In the genomic region with DNA sequence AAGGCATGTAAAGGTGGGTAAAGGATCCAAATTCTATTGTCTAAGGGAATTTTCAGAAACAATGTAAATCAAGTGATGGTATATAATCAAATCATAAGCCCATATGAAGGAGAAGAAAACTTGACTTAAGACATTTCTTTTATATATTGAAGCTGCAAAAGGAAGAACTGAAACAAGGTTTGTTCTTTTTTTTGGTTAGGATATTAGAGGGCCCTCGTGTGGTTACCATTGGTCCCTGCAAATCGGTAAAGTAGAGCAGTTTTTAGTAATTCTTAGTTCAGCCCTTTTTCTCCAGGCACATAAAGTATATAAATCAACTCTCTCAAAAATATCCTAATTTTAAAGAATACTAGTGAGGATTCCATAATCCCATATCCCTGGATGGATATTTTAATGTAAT, we compare ENCODE assay signal across 8 cellular contexts.
DNase-seq lines count a peak whose midpoint lies in the region; ATAC-seq, FAIRE-seq and TF ChIP-seq lines count a peak whose summit lies in the region.

No MANE protein-coding gene starts in this region.

- no peak overlapping the region for H2BK20ac ChIP-seq in IMR-90 (ENCODE audit: low read depth, low read length)

- POLR2A ChIA-PET in IMR-90 (lab: Charles Lee; ENCODE audit: unreplicated experiment), result no interaction called here

- intact Hi-C loops in IMR-90 (cut with micrococcal nuclease) (loop anchor here (1.0 to 10.0 kb wide), 3 partner anchors 58 to 199 kb away; no protein-coding TSS in a partner anchor), kidney (cut with DNase I) (no loop called here)
- intact Hi-C loops in activated naive CD4-positive, alpha-beta T cell treated with anti-CD3 and anti-CD28 coated beads for 36 hours (cut with micrococcal nuclease), result loop anchor here (1.0 kb wide), 6 partner anchors 8 to 199 kb away; no protein-coding TSS in a partner anchor

- no peak overlapping the region for H4K8ac ChIP-seq in IMR-90 (ENCODE audit: low read depth in 2 of 2, low read length in 2 of 2)

- H3K9me3 ChIP-seq in IMR-90 (ENCODE audit: control insufficient read depth, insufficient read depth, low read length), result no peaks in the 10 kb centered on the region
- no peaks in the 10 kb centered on the region for H3K9me3 ChIP-seq in kidney (ENCODE audit: control insufficient read depth in 1 of 2, low read length in 2 of 2)
- no peaks in the 10 kb centered on the region for H3K9me3 ChIP-seq in right atrium auricular region

- peak; percentile 68 for TF ChIP-seq RAD21 in IMR-90 (IDR thresholded peaks at IDR 0.05; ENCODE audit: low read length)

- peaks cover 2 to 6% of the 10 kb centered on the region in 2 experiments; a peak in 2 of 4 replicates for H3K79me1 ChIP-seq in IMR-90 (ENCODE audit: low read depth in 1 of 2, low read length in 2 of 2)

- H2BK15ac ChIP-seq in IMR-90 (ENCODE audit: low read depth, low read length), result no peak overlapping the region

- no TSS peak for BruUV-seq in IMR-90 (replicated peaks; lab: Mats Ljungman, UMichigan)

- no peak overlapping the region for H2AK5ac ChIP-seq in IMR-90 (ENCODE audit: low read depth, low read length)

- H3K4me2 ChIP-seq in IMR-90 (ENCODE audit: low read depth, low read length), result no peak overlapping the region

- no peak overlapping the region for H3K23ac ChIP-seq in IMR-90 (ENCODE audit: low read depth, low read length)

- no peak overlapping the region for H2AK9ac ChIP-seq in IMR-90 (replicated peaks; ENCODE audit: low read depth, low read length, poor library complexity)

- dilution Hi-C loops in IMR-90 (cut with HindIII; ENCODE audit: low sequenced_read_pairs, unreplicated experiment), result no loop called here

- H2AFZ ChIP-seq in IMR-90 (replicated peaks; ENCODE audit: low read length, poor library complexity), result no peak overlapping the region

- TF ChIP-seq POLR2A in IMR-90 (IDR thresholded peaks at IDR 0.05; ENCODE audit: low read depth, low read length), result no peak

- DNase-seq in GM10266 (ENCODE audit: extremely low spot score) (peak; percentile 34), IMR-90 (peak; percentile 64), kidney (no peak), NCI-H187 (lab: John Stamatoyannopoulos, UW) (no peak), right atrium auricular region (ENCODE audit: low spot score) (no peak)
- DNase-seq in activated naive CD4-positive, alpha-beta T cell treated with anti-CD3 and anti-CD28 coated beads for 36 hours, result peak; percentile 57

- WGBS in IMR-90 (ENCODE audit: extremely low coverage in 2 of 2, insufficient read length in 1 of 2), 2 experiments, result no CpG with 5 or more reads among the region's 2 CpGs

- H3K9me3 Mint-ChIP-seq in activated naive CD4-positive, alpha-beta T cell treated with anti-CD3 and anti-CD28 coated beads for 36 hours, result peaks cover 3% of the 10 kb centered on the region

- peaks cover 59% of the 10 kb centered on the region for H3K4me1 Mint-ChIP-seq in activated naive CD4-positive, alpha-beta T cell treated with anti-CD3 and anti-CD28 coated beads for 36 hours (ENCODE audit: low read depth)

- CTCF ChIA-PET in IMR-90 (lab: Yijun Ruan, JAX), result interaction anchor here (0.9 to 1.5 kb wide), 5 partner anchors 20 to 113 kb away, joined by 3 to 4 read pairs (median 4); no protein-coding TSS in a partner anchor
- CTCF ChIA-PET in activated naive CD4-positive, alpha-beta T cell treated with anti-CD3 and anti-CD28 coated beads for 36 hours (lab: Charles Lee), result interaction anchor here (0.8 to 5.1 kb wide), 32 partner anchors 9 to 199 kb away, joined by 3 to 45 read pairs (median 6); no protein-coding TSS in a partner anchor

- H3K27ac ChIP-seq in IMR-90 (ENCODE audit: insufficient read depth, low read length) (no peak overlapping the region), kidney (ENCODE audit: low read depth in 2 of 2, low read length in 2 of 2) (no peak overlapping the region), right atrium auricular region (no peak overlapping the region)

- H3K27me3 ChIP-seq in IMR-90 (ENCODE audit: control insufficient read depth, insufficient read depth, low read length), result no peaks in the 10 kb centered on the region
- no peaks in the 10 kb centered on the region for H3K27me3 ChIP-seq in right atrium auricular region

- H3K27me3 Mint-ChIP-seq in activated naive CD4-positive, alpha-beta T cell treated with anti-CD3 and anti-CD28 coated beads for 36 hours (ENCODE audit: low read depth), result no peaks in the 10 kb centered on the region

- no peak overlapping the region for H4K5ac ChIP-seq in IMR-90 (ENCODE audit: low read depth, low read length)

- peaks cover 1% of the 10 kb centered on the region for H3K36me3 Mint-ChIP-seq in activated naive CD4-positive, alpha-beta T cell treated with anti-CD3 and anti-CD28 coated beads for 36 hours (ENCODE audit: low read depth)

- no peak overlapping the region for H3K14ac ChIP-seq in IMR-90 (replicated peaks; ENCODE audit: low read depth, low read length)

- no peak overlapping the region for H2BK120ac ChIP-seq in IMR-90 (ENCODE audit: low read depth, low read length)

- H3K9ac ChIP-seq in IMR-90 (ENCODE audit: low read depth, low read length) (no peak overlapping the region), kidney (ENCODE audit: low read length in 2 of 2) (no peak overlapping the region)

- TF ChIP-seq CTCF in GM10266 (IDR thresholded peaks at IDR 0.05; ENCODE audit: control insufficient read depth, insufficient read depth, low read depth, missing control alignments), result peak; percentile 64
- peak; percentile 69 for TF ChIP-seq CTCF in IMR-90 (conservative IDR thresholded peaks at IDR 0.05; ENCODE audit: low read depth, low read length)
- peak; percentile 43 for TF ChIP-seq CTCF in kidney (IDR thresholded peaks at IDR 0.05; ENCODE audit: borderline replicate concordance, extremely low read depth, insufficient read depth)
- TF ChIP-seq CTCF in right atrium auricular region (IDR thresholded peaks at IDR 0.05), result peak in 1 of 2 donors; percentile 64

- H3K56ac ChIP-seq in IMR-90 (ENCODE audit: extremely low read depth, insufficient read depth, low read length), result no peak overlapping the region

- H4K20me1 ChIP-seq in IMR-90 (ENCODE audit: insufficient read depth, low read length), result no peaks in the 10 kb centered on the region

- H3K4ac ChIP-seq in IMR-90 (ENCODE audit: low read depth, low read length), result no peak overlapping the region

- no peak overlapping the region for H3K4me3 Mint-ChIP-seq in activated naive CD4-positive, alpha-beta T cell treated with anti-CD3 and anti-CD28 coated beads for 36 hours

- in situ Hi-C loops in IMR-90 (cut with MboI; ENCODE audit: low sequenced_read_pairs), result no loop called here

- H3K4me3 ChIP-seq in IMR-90 (ENCODE audit: insufficient read depth, low read depth, low read length) (no peak overlapping the region), kidney (ENCODE audit: low read length in 2 of 2) (no peak overlapping the region), right atrium auricular region (no peak overlapping the region)

- ATAC-seq in IMR-90 (ENCODE audit: low read depth), result no peak
- ATAC-seq in GM21423 (IDR thresholded peaks at IDR 0.05; ENCODE audit: unreplicated experiment), result no peak
- no peak for ATAC-seq in HG03045 (IDR thresholded peaks at IDR 0.05; ENCODE audit: unreplicated experiment)

- FAIRE-seq in kidney (lab: Jason Lieb, UNC), result peak; percentile 33

- H3K18ac ChIP-seq in IMR-90 (ENCODE audit: low read depth, low read length), result no peak overlapping the region

- no peak overlapping the region for H2BK5ac ChIP-seq in IMR-90 (ENCODE audit: low read depth, low read length, poor library complexity, severe bottlenecking)

- H3K9me1 ChIP-seq in IMR-90 (ENCODE audit: insufficient read depth, low read length), result peaks cover 13% of the 10 kb centered on the region

- H3K4me1 ChIP-seq in IMR-90 (ENCODE audit: control insufficient read depth, insufficient read depth, low read length), result peaks cover 21% of the 10 kb centered on the region
- peaks cover 0 to 2% of the 10 kb centered on the region in 2 donors for H3K4me1 ChIP-seq in kidney (ENCODE audit: control insufficient read depth in 1 of 2, insufficient read depth in 1 of 2, low read depth in 1 of 2, low read length in 2 of 2)
- H3K4me1 ChIP-seq in right atrium auricular region, result peaks cover 0 to 15% of the 10 kb centered on the region in 2 donors

- no peak overlapping the region for H3K27ac Mint-ChIP-seq in activated naive CD4-positive, alpha-beta T cell treated with anti-CD3 and anti-CD28 coated beads for 36 hours

- H4K91ac ChIP-seq in IMR-90 (ENCODE audit: insufficient read depth, low read depth, low read length), result no peak overlapping the region

- H3K36me3 ChIP-seq in IMR-90 (ENCODE audit: control insufficient read depth, insufficient read depth, low read length) (no peaks in the 10 kb centered on the region), kidney (ENCODE audit: control insufficient read depth in 1 of 2, insufficient read depth in 2 of 2, low read length in 2 of 2) (no peaks in the 10 kb centered on the region), right atrium auricular region (no peaks in the 10 kb centered on the region)

TF ChIP-seq in IMR-90, 13 proteins besides CTCF, POLR2A, EP300 and RAD21:
- no peak for TF ChIP-seq RCOR1 (IDR thresholded peaks at IDR 0.05; ENCODE audit: insufficient replicate concordance, low read length)
- TF ChIP-seq RFX5 (IDR thresholded peaks at IDR 0.05; ENCODE audit: low read depth, low read length), result no peak
- TF ChIP-seq BHLHE40 (IDR thresholded peaks at IDR 0.05; ENCODE audit: low read depth, low read length), result no peak
- TF ChIP-seq, protein P1, sequence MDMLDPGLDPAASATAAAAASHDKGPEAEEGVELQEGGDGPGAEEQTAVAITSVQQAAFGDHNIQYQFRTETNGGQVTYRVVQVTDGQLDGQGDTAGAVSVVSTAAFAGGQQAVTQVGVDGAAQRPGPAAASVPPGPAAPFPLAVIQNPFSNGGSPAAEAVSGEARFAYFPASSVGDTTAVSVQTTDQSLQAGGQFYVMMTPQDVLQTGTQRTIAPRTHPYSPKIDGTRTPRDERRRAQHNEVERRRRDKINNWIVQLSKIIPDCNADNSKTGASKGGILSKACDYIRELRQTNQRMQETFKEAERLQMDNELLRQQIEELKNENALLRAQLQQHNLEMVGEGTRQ (IDR thresholded peaks at IDR 0.05; ENCODE audit: low read depth, low read length), result no peak
- TF ChIP-seq FOS (IDR thresholded peaks at IDR 0.05; ENCODE audit: low read depth, low read length), result no peak
- TF ChIP-seq MAZ (IDR thresholded peaks at IDR 0.05; ENCODE audit: borderline replicate concordance, low read depth, low read length), result no peak
- TF ChIP-seq NFE2L2 (IDR thresholded peaks at IDR 0.05; ENCODE audit: low read depth, low read length), result no peak
- peak; percentile 74 for TF ChIP-seq SMC3 (IDR thresholded peaks at IDR 0.05; ENCODE audit: low read depth, low read length)

Comparison
In these comparisons a context has a peak if more than half of its experiments do, and no peak if none do; other contexts are left out.
1. DNase-seq: peak in GM10266 (single experiment), IMR-90 (single experiment) and activated naive CD4-positive, alpha-beta T cell treated with anti-CD3 and anti-CD28 coated beads for 36 hours (single experiment); none in kidney (single experiment), NCI-H187 (0 of 2) and right atrium auricular region (single experiment).